Comparison of ENCODE assay signal across 14 cellular contexts in the genomic region with DNA sequence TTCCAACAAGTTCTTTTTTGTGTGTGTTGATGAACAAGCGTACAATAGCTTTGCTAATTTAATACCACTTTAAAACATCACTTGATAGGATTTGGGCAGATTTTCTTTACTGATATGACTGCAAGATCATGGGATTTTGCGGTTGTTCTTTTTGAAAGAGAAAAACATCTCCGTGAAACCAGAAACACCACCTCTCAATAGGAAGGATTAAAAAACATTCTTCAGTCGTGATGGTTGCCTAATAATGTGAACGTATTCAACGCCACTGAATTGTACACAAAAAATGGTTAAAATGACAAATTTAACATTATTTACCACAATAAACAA. TPM values are rescaled to one million over a fixed set of nuclear protein-coding genes. Genes with fewer than 3 reads are reported as not detected.
DNase-seq lines count a peak whose midpoint lies in the region; ATAC-seq and TF ChIP-seq lines count a peak whose summit lies in the region.
"Had no signal": no experiment of that assay in that cellular context is flagged by ENCODE, and none has a peak within 500 bp of the region (broad histone marks: within the 10 kb centered on the region; RNA-seq: fewer than 3 reads in every experiment).

No MANE protein-coding gene starts in this region.

- H3K36me3 ChIP-seq in esophagus muscularis mucosa, result no peaks in the 10 kb centered on the region
- H3K36me3 ChIP-seq in sigmoid colon, result no peaks in the 10 kb centered on the region
- H3K36me3 ChIP-seq: left lung had no signal

- POLR2A ChIA-PET in activated CD8-positive, alpha-beta T cell treated with anti-CD3 and anti-CD28 coated beads for 36 hours (lab: Charles Lee), result interaction anchor here (1.3 to 2.1 kb wide), 2 partner anchors 11 to 67 kb away, joined by 3 to 7 read pairs; no protein-coding TSS in a partner anchor
- POLR2A ChIA-PET in activated CD8-positive, alpha-beta T cell treated with anti-CD3 and anti-CD28 coated beads, Interleukin-2, amount 10 ng/mL, durations not matched to agents 7 days and 5 days (lab: Charles Lee), result no interaction called here

- no peaks in the 10 kb centered on the region for H3K27me3 ChIP-seq in esophagus muscularis mucosa
- no peaks in the 10 kb centered on the region for H3K27me3 ChIP-seq in sigmoid colon
- H3K27me3 ChIP-seq: left lung had no signal

- CTCF ChIA-PET in activated CD8-positive, alpha-beta T cell treated with anti-CD3 and anti-CD28 coated beads for 36 hours (lab: Charles Lee), result interaction anchor here (0.9 to 1.3 kb wide), 2 partner anchors 11 to 204 kb away, joined by 3 read pairs; no protein-coding TSS in a partner anchor
- CTCF ChIA-PET in activated CD8-positive, alpha-beta T cell treated with anti-CD3 and anti-CD28 coated beads, Interleukin-2, amount 10 ng/mL, durations not matched to agents 7 days and 5 days (lab: Charles Lee), result interaction anchor here (1.4 to 1.7 kb wide), 2 partner anchors 13 to 45 kb away, joined by 4 read pairs; no protein-coding TSS in a partner anchor

- H3K27me3 Mint-ChIP-seq in activated CD8-positive, alpha-beta T cell treated with anti-CD3 and anti-CD28 coated beads for 36 hours, result no peaks in the 10 kb centered on the region
- H3K27me3 Mint-ChIP-seq in activated CD8-positive, alpha-beta T cell treated with anti-CD3 and anti-CD28 coated beads, Interleukin-2, amount 10 ng/mL, durations not matched to agents 7 days and 5 days (ENCODE audit: low read depth), result no peaks in the 10 kb centered on the region
- no peaks in the 10 kb centered on the region for H3K27me3 Mint-ChIP-seq in T-helper 2 cell treated with Interferon-gamma antibody and Interleukin-4, amounts not matched to agents 5 μg/mL and 100 μg/mL, for 36 hours (ENCODE audit: low read depth)

- no peaks in the 10 kb centered on the region for H3K9me3 Mint-ChIP-seq in activated CD8-positive, alpha-beta T cell treated with anti-CD3 and anti-CD28 coated beads for 36 hours
- H3K9me3 Mint-ChIP-seq in activated CD8-positive, alpha-beta T cell treated with anti-CD3 and anti-CD28 coated beads, Interleukin-2, amount 10 ng/mL, durations not matched to agents 7 days and 5 days (ENCODE audit: insufficient read depth), result no peaks in the 10 kb centered on the region
- no peaks in the 10 kb centered on the region for H3K9me3 Mint-ChIP-seq in T-helper 2 cell treated with Interferon-gamma antibody and Interleukin-4, amounts not matched to agents 5 μg/mL and 100 μg/mL, for 36 hours
- H3K9me3 Mint-ChIP-seq: brain had no signal

- TF ChIP-seq POLR2A in esophagus muscularis mucosa (IDR thresholded peaks at IDR 0.05; ENCODE audit: low read depth) (no peak), sigmoid colon (IDR thresholded peaks at IDR 0.05) (no peak)

- ATAC-seq in activated CD8-positive, alpha-beta T cell treated with anti-CD3 and anti-CD28 coated beads for 36 hours, result no peak
- ATAC-seq in activated CD8-positive, alpha-beta T cell treated with anti-CD3 and anti-CD28 coated beads, Interleukin-2, amount 10 ng/mL, durations not matched to agents 7 days and 5 days, result no peak
- ATAC-seq in HG02973 (IDR thresholded peaks at IDR 0.05; ENCODE audit: unreplicated experiment), result no peak
- ATAC-seq in HG03520 (IDR thresholded peaks at IDR 0.05; ENCODE audit: unreplicated experiment), result no peak
- ATAC-seq: left lung had no signal

- DNase-seq in activated CD8-positive, alpha-beta T cell treated with anti-CD3 and anti-CD28 coated beads for 36 hours, result no peak
- no peak for DNase-seq in activated CD8-positive, alpha-beta T cell treated with anti-CD3 and anti-CD28 coated beads, Interleukin-2, amount 10 ng/mL, durations not matched to agents 7 days and 5 days
- no peak for DNase-seq in T-helper 2 cell treated with Interferon-gamma antibody and Interleukin-4, amounts not matched to agents 5 μg/mL and 100 μg/mL, for 36 hours (ENCODE audit: low spot score)
- DNase-seq in esophagus muscularis mucosa (ENCODE audit: extremely low spot score) (no peak), sigmoid colon (no peak), RKO (ENCODE audit: low spot score) (no peak)
- DNase-seq: hippocampal formation, left lung, SHP77 had no signal

- H3K9me3 ChIP-seq in esophagus muscularis mucosa (no peaks in the 10 kb centered on the region), sigmoid colon (no peaks in the 10 kb centered on the region)
- H3K9me3 ChIP-seq: A549, left lung had no signal

- no peak for TF ChIP-seq EP300 in esophagus muscularis mucosa (IDR thresholded peaks at IDR 0.05)
- no peak for TF ChIP-seq EP300 in sigmoid colon (IDR thresholded peaks at IDR 0.05)

- H3K4me1 ChIP-seq in esophagus muscularis mucosa (peaks cover 50 to 86% (median 81%) of the 10 kb centered on the region in 4 donors), sigmoid colon (peaks cover 0 to 82% (median 67%) of the 10 kb centered on the region in 4 donors)

- intact Hi-C loops in activated CD8-positive, alpha-beta T cell treated with anti-CD3 and anti-CD28 coated beads for 36 hours (cut with micrococcal nuclease), result no loop called here
- intact Hi-C loops in esophagus muscularis mucosa (cut with DNase I) (no loop called here), sigmoid colon (cut with DNase I) (no loop called here)

- H3K27ac ChIP-seq in esophagus muscularis mucosa (replicated peaks in 1 of 4) (peak overlapping the region; percentile 54 to 71 (median 64)), sigmoid colon (peak overlapping the region; percentile 61 to 80 (median 72))
- H3K27ac ChIP-seq: A549 had no signal

- peak overlapping the region; percentile 31 for H3K4me3 Mint-ChIP-seq in activated CD8-positive, alpha-beta T cell treated with anti-CD3 and anti-CD28 coated beads for 36 hours
- H3K4me3 Mint-ChIP-seq in activated CD8-positive, alpha-beta T cell treated with anti-CD3 and anti-CD28 coated beads, Interleukin-2, amount 10 ng/mL, durations not matched to agents 7 days and 5 days, result no peak overlapping the region
- peak overlapping the region; percentile 59 for H3K4me3 Mint-ChIP-seq in T-helper 2 cell treated with Interferon-gamma antibody and Interleukin-4, amounts not matched to agents 5 μg/mL and 100 μg/mL, for 36 hours
- H3K4me3 Mint-ChIP-seq: brain had no signal

- no peak for TF ChIP-seq CTCF in activated CD8-positive, alpha-beta T cell treated with anti-CD3 and anti-CD28 coated beads for 36 hours (IDR thresholded peaks at IDR 0.05)
- TF ChIP-seq CTCF in esophagus muscularis mucosa (IDR thresholded peaks at IDR 0.05) (no peak), sigmoid colon (IDR thresholded peaks at IDR 0.05) (no peak)

- peaks cover 60% of the 10 kb centered on the region for H3K4me1 Mint-ChIP-seq in activated CD8-positive, alpha-beta T cell treated with anti-CD3 and anti-CD28 coated beads for 36 hours (ENCODE audit: low read depth)
- H3K4me1 Mint-ChIP-seq in activated CD8-positive, alpha-beta T cell treated with anti-CD3 and anti-CD28 coated beads, Interleukin-2, amount 10 ng/mL, durations not matched to agents 7 days and 5 days (ENCODE audit: low read depth), result peaks cover 52% of the 10 kb centered on the region
- H3K4me1 Mint-ChIP-seq in T-helper 2 cell treated with Interferon-gamma antibody and Interleukin-4, amounts not matched to agents 5 μg/mL and 100 μg/mL, for 36 hours (ENCODE audit: low read depth), result peaks cover 61% of the 10 kb centered on the region

- 62% methylated on average over 6 of the region's 6 CpGs for WGBS in esophagus muscularis mucosa
- WGBS in sigmoid colon, 2 donors, result 69 to 71% methylated on average over 6 of the region's 6 CpGs

- peaks cover 7% of the 10 kb centered on the region for H3K36me3 Mint-ChIP-seq in activated CD8-positive, alpha-beta T cell treated with anti-CD3 and anti-CD28 coated beads for 36 hours (ENCODE audit: low read depth)
- peaks cover 22% of the 10 kb centered on the region for H3K36me3 Mint-ChIP-seq in activated CD8-positive, alpha-beta T cell treated with anti-CD3 and anti-CD28 coated beads, Interleukin-2, amount 10 ng/mL, durations not matched to agents 7 days and 5 days (ENCODE audit: low read depth)
- peaks cover 12% of the 10 kb centered on the region for H3K36me3 Mint-ChIP-seq in T-helper 2 cell treated with Interferon-gamma antibody and Interleukin-4, amounts not matched to agents 5 μg/mL and 100 μg/mL, for 36 hours (ENCODE audit: low read depth)
- H3K36me3 Mint-ChIP-seq: brain had no signal

- H3K27ac Mint-ChIP-seq in activated CD8-positive, alpha-beta T cell treated with anti-CD3 and anti-CD28 coated beads for 36 hours, result peak overlapping the region; percentile 41
- no peak overlapping the region for H3K27ac Mint-ChIP-seq in activated CD8-positive, alpha-beta T cell treated with anti-CD3 and anti-CD28 coated beads, Interleukin-2, amount 10 ng/mL, durations not matched to agents 7 days and 5 days
- peak overlapping the region; percentile 64 for H3K27ac Mint-ChIP-seq in T-helper 2 cell treated with Interferon-gamma antibody and Interleukin-4, amounts not matched to agents 5 μg/mL and 100 μg/mL, for 36 hours
- H3K27ac Mint-ChIP-seq: brain had no signal

- H3K4me3 ChIP-seq in esophagus muscularis mucosa, result peak overlapping the region in 1 of 4 donors; percentile 8
- H3K4me3 ChIP-seq in sigmoid colon, result no peak overlapping the region
- H3K4me3 ChIP-seq: A549, left lung, skin epidermis had no signal

RNA-seq across cellular contexts. Expression of a gene that starts 19.3 kb away (rescaled TPM):
- 10 to 100 TPM; 35.8 to 38.6 TPM for total RNA-seq in activated CD8-positive, alpha-beta T cell treated with anti-CD3 and anti-CD28 coated beads for 36 hours
- 10 to 100 TPM; 84.7 to 87.9 TPM for total RNA-seq in activated CD8-positive, alpha-beta T cell treated with anti-CD3 and anti-CD28 coated beads, Interleukin-2, amount 10 ng/mL, durations not matched to agents 7 days and 5 days
- total RNA-seq in esophagus muscularis mucosa (100 to 1,000 TPM in 1 of 4 donors, 10 to 100 TPM in 3; 86.8 to 116 (median 93.1) TPM), sigmoid colon (10 to 100 TPM; 69.2 to 91.8 (median 77.1) TPM)
- polyA plus RNA-seq in sigmoid colon, result 10 to 100 TPM in 2 of 3 donors, 1 to 10 TPM in 1; 4.4 to 17.2 (median 13.8) TPM
